Comparison of ENCODE assay signal across 2 cellular contexts in genomic region chr6:36607782-36608386, GRCh38.
A peak's percentile ranks its signal among the peaks of the same experiment; 100 is the strongest.
TF ChIP-seq lines count a peak whose summit lies in the region.

No MANE protein-coding gene starts in this region.

TF ChIP-seq in A549, 52 proteins besides CTCF, POLR2A, EP300 and RAD21:
- no peak for TF ChIP-seq ZSCAN20 (CRISPR knock-in tag; IDR thresholded peaks at IDR 0.05)
- TF ChIP-seq MAX (IDR thresholded peaks at IDR 0.05): no peak
- TF ChIP-seq FOSB (CRISPR knock-in tag; IDR thresholded peaks at IDR 0.05): peak; percentile 53; the same call in 1 of the 2 replicates
- no peak for TF ChIP-seq MAFK (IDR thresholded peaks at IDR 0.05; ENCODE audit: partially characterized antibody)

TF ChIP-seq in GM12878, 131 proteins besides CTCF, POLR2A, EP300 and RAD21:
- no peak for TF ChIP-seq MYC (IDR thresholded peaks at IDR 0.05; ENCODE audit: insufficient read depth, insufficient read length, insufficient replicate concordance, low read length, severe bottlenecking)
- TF ChIP-seq POLR2AphosphoS5 (IDR thresholded peaks at IDR 0.05; ENCODE audit: low read length): 0 out of 2 replicates have a peak, but pooled peaks have one; percentile 34
- 0 out of 2 replicates have a peak, but pooled peaks have one; percentile 7 for TF ChIP-seq BACH1 (IDR thresholded peaks at IDR 0.05; ENCODE audit: borderline replicate concordance)
